1 cellular context compared by ENCODE assay signal in the genomic region with DNA sequence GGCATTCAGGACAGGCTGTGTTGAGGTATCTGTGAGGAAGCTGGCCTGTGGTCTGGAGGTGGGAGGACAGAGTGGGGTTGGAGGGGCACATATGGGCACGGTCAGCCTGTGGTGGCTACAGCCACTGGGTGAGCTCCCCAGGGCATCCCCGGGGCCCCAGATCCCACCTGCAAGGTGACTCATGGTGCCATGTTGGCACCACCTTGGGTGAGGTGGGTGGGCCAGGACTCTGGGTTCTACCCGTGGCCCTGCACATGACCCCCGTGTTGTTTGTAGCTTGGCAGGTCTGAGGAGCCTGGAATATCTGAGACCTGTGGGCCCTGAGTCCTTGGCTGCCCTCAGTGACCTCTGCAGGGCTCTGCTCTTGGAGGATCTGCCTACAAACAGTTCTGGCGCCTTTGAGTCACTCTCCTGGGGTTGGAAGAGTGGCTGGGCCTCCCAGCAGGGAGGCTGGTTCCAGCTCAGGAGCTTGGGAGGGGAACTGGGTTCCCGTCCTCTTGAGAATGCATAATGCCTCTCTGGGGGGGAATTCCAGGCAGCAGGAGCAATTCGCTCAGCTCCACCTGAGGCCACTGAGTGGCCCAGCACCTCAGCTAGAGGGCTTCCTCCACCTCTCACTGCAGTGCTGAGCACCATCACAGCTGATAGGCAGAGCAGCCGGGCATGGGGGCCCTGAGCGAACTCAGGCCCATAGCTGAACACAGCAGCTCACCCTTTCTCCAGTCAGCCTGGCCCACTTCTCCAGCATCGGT.
TF ChIP-seq lines count a peak whose summit lies in the region.

No MANE protein-coding gene starts in this region.

TF ChIP-seq in IMR-90, 13 proteins besides CTCF, POLR2A, EP300 and RAD21 (continued from another document):
- TF ChIP-seq, protein P1, sequence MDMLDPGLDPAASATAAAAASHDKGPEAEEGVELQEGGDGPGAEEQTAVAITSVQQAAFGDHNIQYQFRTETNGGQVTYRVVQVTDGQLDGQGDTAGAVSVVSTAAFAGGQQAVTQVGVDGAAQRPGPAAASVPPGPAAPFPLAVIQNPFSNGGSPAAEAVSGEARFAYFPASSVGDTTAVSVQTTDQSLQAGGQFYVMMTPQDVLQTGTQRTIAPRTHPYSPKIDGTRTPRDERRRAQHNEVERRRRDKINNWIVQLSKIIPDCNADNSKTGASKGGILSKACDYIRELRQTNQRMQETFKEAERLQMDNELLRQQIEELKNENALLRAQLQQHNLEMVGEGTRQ (IDR thresholded peaks at IDR 0.05; ENCODE audit: low read depth, low read length) = no peak
- no peak for TF ChIP-seq CHD1 (IDR thresholded peaks at IDR 0.05; ENCODE audit: low read depth, low read length)
- no peak for TF ChIP-seq FOS (IDR thresholded peaks at IDR 0.05; ENCODE audit: low read depth, low read length)
- TF ChIP-seq MXI1 (IDR thresholded peaks at IDR 0.05; ENCODE audit: borderline replicate concordance, low read depth, low read length) = no peak
- TF ChIP-seq BHLHE40 (IDR thresholded peaks at IDR 0.05; ENCODE audit: low read depth, low read length) = no peak
- no peak for TF ChIP-seq SMC3 (IDR thresholded peaks at IDR 0.05; ENCODE audit: low read depth, low read length)
